In genomic region chr21:42593007-42593814, GRCh38 we compare ENCODE assay signal across 1 cellular context.
TF ChIP-seq lines count a peak whose summit lies in the region.

No MANE protein-coding gene starts in this region.

TF ChIP-seq in HEK293, 187 proteins besides CTCF, POLR2A, EP300 and RAD21 (continued from another document):
- no peak for TF ChIP-seq BCL6B (tag by site-specific recombination; IDR thresholded peaks at IDR 0.05)
- TF ChIP-seq ZNF658 (tag by site-specific recombination; IDR thresholded peaks at IDR 0.05), result no peak
- TF ChIP-seq ZNF416 (tag by site-specific recombination; IDR thresholded peaks at IDR 0.05), result no peak
- TF ChIP-seq ZSCAN30 (tag by site-specific recombination; IDR thresholded peaks at IDR 0.05), result no peak
- 0 out of 2 replicates have a peak, but pooled peaks have one; percentile 12 for TF ChIP-seq ZSCAN4 (tag by site-specific recombination; IDR thresholded peaks at IDR 0.05)
- 0 out of 2 replicates have a peak, but pooled peaks have one; percentile 34 for TF ChIP-seq KLF8 (tag by site-specific recombination; IDR thresholded peaks at IDR 0.05)
- 0 out of 2 replicates have a peak, but pooled peaks have one; percentile 28 for TF ChIP-seq GFI1B (tag by site-specific recombination; IDR thresholded peaks at IDR 0.05)
- TF ChIP-seq ZSCAN23 (tag by site-specific recombination; IDR thresholded peaks at IDR 0.05), result 0 out of 2 replicates have a peak, but pooled peaks have one; percentile 37
- no peak for TF ChIP-seq ZFP37 (tag by site-specific recombination; IDR thresholded peaks at IDR 0.05)
- peak; percentile 70; the same call in 1 of the 2 replicates for TF ChIP-seq ZNF423 (tag by site-specific recombination; IDR thresholded peaks at IDR 0.05)
- TF ChIP-seq KLF17 (tag by site-specific recombination; IDR thresholded peaks at IDR 0.05), result 0 out of 2 replicates have a peak, but pooled peaks have one; percentile 18
- TF ChIP-seq ZNF302 (tag by site-specific recombination; IDR thresholded peaks at IDR 0.05; ENCODE audit: low read depth), result no peak
- TF ChIP-seq SCRT2 (tag by site-specific recombination; IDR thresholded peaks at IDR 0.05), result no peak
- TF ChIP-seq GLIS2 (tag by site-specific recombination; IDR thresholded peaks at IDR 0.05), result no peak
